11 cellular contexts compared by ENCODE assay signal in genomic region chr22:19800761-19801244, GRCh38. TPM values are rescaled to one million over a fixed set of nuclear protein-coding genes. Genes with fewer than 3 reads are reported as not detected.
DNase-seq lines count a peak whose midpoint lies in the region; ATAC-seq and TF ChIP-seq lines count a peak whose summit lies in the region.
"Had no signal": no experiment of that assay in that cellular context is flagged by ENCODE, and none has a peak within 500 bp of the region (broad histone marks: within the 10 kb centered on the region; RNA-seq: fewer than 3 reads in every experiment).

No MANE protein-coding gene starts in this region.

- DNase-seq in AG04450 (ENCODE audit: low read depth, low spot score), result no peak
- peak; percentile 85 for DNase-seq in HuH-7 (ENCODE audit: low spot score)
- DNase-seq in astrocyte of the hippocampus (ENCODE audit: low read depth, low spot score), result peak; percentile 37
- peak; percentile 47 for DNase-seq in iris pigment epithelial cell (ENCODE audit: low read depth)
- no peak for DNase-seq in AG20443 (ENCODE audit: low spot score)
- DNase-seq: activated naive CD4-positive, alpha-beta T cell; CD4-positive, alpha-beta memory T cell; stimulated activated CD4-positive, alpha-beta T cell treated with anti-CD3 and anti-CD28 coated beads, Interleukin-2, amount 100 ng/mL, for 48 hours had no signal

- CTCF ChIA-PET in AG04450 (lab: Charles Lee), result interaction anchor here (0.6 to 1.0 kb wide), 3 partner anchors 89 to 106 kb away, joined by 3 read pairs; no protein-coding TSS in a partner anchor

- peak; percentile 51 for TF ChIP-seq CTCF in AG04450 (IDR thresholded peaks at IDR 0.05; ENCODE audit: low read depth, low read length)

- POLR2A ChIA-PET in AG04450 (lab: Yijun Ruan, JAX), result interaction anchor here (0.7 kb wide), 1 partner anchor 65 kb away, joined by 6 read pairs; no protein-coding TSS in a partner anchor

- H3K27ac ChIP-seq in AG04450 (ENCODE audit: low read depth, low read length), result no peak overlapping the region

- H3K27me3 ChIP-seq in AG04450 (ENCODE audit: control insufficient read depth, insufficient read depth, low read length), result no peaks in the 10 kb centered on the region

- ATAC-seq in GM21381 (IDR thresholded peaks at IDR 0.05; ENCODE audit: unreplicated experiment) (no peak), GM21423 (IDR thresholded peaks at IDR 0.05; ENCODE audit: unreplicated experiment) (no peak), HG03442 (IDR thresholded peaks at IDR 0.05; ENCODE audit: unreplicated experiment) (no peak)

- no peak overlapping the region for H3K4me3 ChIP-seq in AG04450 (ENCODE audit: low read depth, low read length)

- no peaks in the 10 kb centered on the region; the same call in 1 of the 2 replicates for H3K9me3 ChIP-seq in AG04450 (ENCODE audit: control insufficient read depth, insufficient read depth, low read length)

RNA-seq across cellular contexts. Expression of gene TBX1, which starts 40.2 kb away (rescaled TPM):
- polyA plus RNA-seq in AG04450 (2011; rRNA removed), result not detected in 2 replicates
- not detected in 2 replicates for polyA minus RNA-seq in AG04450 (2011; rRNA and poly(A)+ RNA removed)
- polyA plus RNA-seq: CD4-positive, alpha-beta memory T cell had no signal

RNA-seq across cellular contexts. Expression of gene GNB1L, which starts 53.9 kb away (rescaled TPM):
- polyA plus RNA-seq in AG04450 (2011; rRNA removed), result 1.3 and 1.6 TPM in 2 replicates
- polyA minus RNA-seq in AG04450 (2011; rRNA and poly(A)+ RNA removed), result 0.43 and 0.46 TPM in 2 replicates

RNA-seq across cellular contexts. Expression of gene RTL10, which starts 53.9 kb away (rescaled TPM):
- polyA plus RNA-seq in AG04450 (2011; rRNA removed), result 9.5 and 13.1 TPM in 2 replicates
- polyA minus RNA-seq in AG04450 (2011; rRNA and poly(A)+ RNA removed), result 18.6 and 21.3 TPM in 2 replicates

Comparison
In these comparisons a context has a peak if more than half of its experiments do, and no peak if none do; other contexts are left out.
1. DNase-seq: peak in HuH-7 (single experiment), astrocyte of the hippocampus (single experiment) and iris pigment epithelial cell (single experiment); none in AG04450 (single experiment) and AG20443 (single experiment).